Comparison of ENCODE assay signal across 1 cellular context in the genomic region with DNA sequence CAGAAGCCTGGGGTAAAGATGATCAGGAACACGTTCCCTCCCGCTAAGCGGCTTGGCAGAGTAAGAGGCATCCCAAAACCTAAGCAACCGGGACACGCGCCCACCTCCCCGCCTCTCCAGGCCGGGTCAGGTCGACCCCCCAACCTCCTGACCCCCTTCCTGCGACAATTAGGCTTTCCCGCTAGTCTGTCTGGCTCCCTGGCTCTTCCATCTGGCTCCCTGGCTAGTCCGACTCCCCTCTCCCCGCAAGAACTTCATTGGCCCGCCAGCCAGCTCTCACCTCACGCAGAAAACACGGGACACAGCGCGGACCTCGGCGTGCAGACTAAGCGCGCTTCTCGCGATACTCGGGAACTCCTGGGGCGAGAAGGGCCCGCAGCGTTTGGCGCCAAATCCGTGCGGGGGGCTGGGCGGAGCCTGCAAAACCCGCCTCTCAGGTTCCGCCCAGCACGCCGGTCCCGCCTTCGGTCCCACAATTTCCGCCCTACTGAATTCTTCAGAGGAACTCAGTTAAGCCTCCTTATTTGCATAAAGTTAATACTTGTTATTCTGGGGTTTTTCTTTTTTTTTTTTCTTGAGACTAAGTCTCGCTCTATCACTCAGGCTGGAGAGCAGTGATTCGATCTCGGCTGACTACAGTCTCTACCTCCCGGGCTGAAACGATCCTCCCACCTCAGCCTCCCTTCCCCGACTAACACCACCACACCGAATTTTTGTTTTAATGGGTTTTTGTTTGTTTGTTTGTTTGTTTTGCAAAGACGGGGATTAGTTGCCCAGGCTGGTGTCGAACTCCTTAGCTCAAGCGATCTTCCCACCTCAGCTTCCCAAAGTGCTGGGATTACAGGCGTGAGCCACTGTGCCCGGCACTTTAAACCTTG.
TF ChIP-seq lines count a peak whose summit lies in the region.

A gene with protein sequence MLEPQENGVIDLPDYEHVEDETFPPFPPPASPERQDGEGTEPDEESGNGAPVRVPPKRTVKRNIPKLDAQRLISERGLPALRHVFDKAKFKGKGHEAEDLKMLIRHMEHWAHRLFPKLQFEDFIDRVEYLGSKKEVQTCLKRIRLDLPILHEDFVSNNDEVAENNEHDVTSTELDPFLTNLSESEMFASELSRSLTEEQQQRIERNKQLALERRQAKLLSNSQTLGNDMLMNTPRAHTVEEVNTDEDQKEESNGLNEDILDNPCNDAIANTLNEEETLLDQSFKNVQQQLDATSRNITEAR (minus strand): TSS at position 327 of the 878 bp plus-strand sequence. CDS start 3,738 bp downstream, outside the sequence.

TF ChIP-seq in IMR-90, 13 proteins besides CTCF, POLR2A, EP300 and RAD21 (continued from another document):
- TF ChIP-seq, protein P1, sequence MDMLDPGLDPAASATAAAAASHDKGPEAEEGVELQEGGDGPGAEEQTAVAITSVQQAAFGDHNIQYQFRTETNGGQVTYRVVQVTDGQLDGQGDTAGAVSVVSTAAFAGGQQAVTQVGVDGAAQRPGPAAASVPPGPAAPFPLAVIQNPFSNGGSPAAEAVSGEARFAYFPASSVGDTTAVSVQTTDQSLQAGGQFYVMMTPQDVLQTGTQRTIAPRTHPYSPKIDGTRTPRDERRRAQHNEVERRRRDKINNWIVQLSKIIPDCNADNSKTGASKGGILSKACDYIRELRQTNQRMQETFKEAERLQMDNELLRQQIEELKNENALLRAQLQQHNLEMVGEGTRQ (IDR thresholded peaks at IDR 0.05; ENCODE audit: low read depth, low read length): 0 out of 2 replicates have a peak, but pooled peaks have one; percentile 6
